22 cellular contexts compared by ENCODE assay signal in genomic region chr16:54268340-54268739, GRCh38. TPM values are rescaled to one million over a fixed set of nuclear protein-coding genes. Genes with fewer than 3 reads are reported as not detected.
"Had no signal": no experiment of that assay in that cellular context is flagged by ENCODE, and none has a peak within 500 bp of the region (broad histone marks: within the 10 kb centered on the region; RNA-seq: fewer than 3 reads in every experiment).

No MANE protein-coding gene starts in this region.

- H3K4me1 ChIP-seq: breast epithelium, esophagus squamous epithelium, spleen, testis, transverse colon had no signal

- H3K4me3 ChIP-seq: breast epithelium, esophagus squamous epithelium, heart right ventricle, lung, spleen, testis, transverse colon had no signal

- H3K9me3 ChIP-seq: breast epithelium, esophagus squamous epithelium, testis, transverse colon had no signal

- DNase-seq: activated CD4-positive, alpha-beta memory T cell treated with anti-CD3 and anti-CD28 coated beads, Interleukin-2, amount 10 ng/mL, durations not matched to agents 7 days and 5 days; activated CD4-positive, alpha-beta T cell treated with anti-CD3 and anti-CD28 coated beads for 1 hour; activated CD4-positive, alpha-beta T cell treated with anti-CD3 and anti-CD28 coated beads, Interleukin-2, amount 10 ng/mL, durations not matched to agents 7 days and 5 days; activated naive CD4-positive, alpha-beta T cell; activated T-cell treated with anti-CD3 and anti-CD28 coated beads, Interleukin-2, amount 50 U/mL, for 48 hours; dermis blood vessel endothelial cell; effector CD4-positive, alpha-beta T cell; esophagus squamous epithelium; foreskin melanocyte; heart right ventricle; mesendoderm; natural killer cell; right cardiac atrium; spleen; stimulated activated naive CD4-positive, alpha-beta T cell treated with Interleukin-2 at 50 U/mL for 16 hours; testis; transverse colon had no signal

- H3K27me3 ChIP-seq: breast epithelium, heart right ventricle, testis had no signal

- H3K27ac ChIP-seq: breast epithelium, epithelial cell of prostate, esophagus squamous epithelium, spleen, testis, transverse colon had no signal

- H3K36me3 ChIP-seq: breast epithelium, esophagus squamous epithelium, heart right ventricle, spleen, transverse colon had no signal

- ATAC-seq: activated naive CD4-positive, alpha-beta T cell treated with anti-CD3 and anti-CD28 coated beads, Interleukin-2, amount 50 U/mL, for 72 hours; heart right ventricle; natural killer cell; right cardiac atrium; WTC11 had no signal

RNA-seq across cellular contexts. Expression of gene IRX3, which starts 18.2 kb away (rescaled TPM):
- total RNA-seq: activated CD4-positive, alpha-beta T cell treated with anti-CD3 and anti-CD28 coated beads, Interleukin-2, amount 10 ng/mL, durations not matched to agents 7 days and 5 days; activated naive CD4-positive, alpha-beta T cell treated with anti-CD3 and anti-CD28 coated beads, Interleukin-2, amount 50 U/mL, for 72 hours; natural killer cell had no signal
